In the genomic region with DNA sequence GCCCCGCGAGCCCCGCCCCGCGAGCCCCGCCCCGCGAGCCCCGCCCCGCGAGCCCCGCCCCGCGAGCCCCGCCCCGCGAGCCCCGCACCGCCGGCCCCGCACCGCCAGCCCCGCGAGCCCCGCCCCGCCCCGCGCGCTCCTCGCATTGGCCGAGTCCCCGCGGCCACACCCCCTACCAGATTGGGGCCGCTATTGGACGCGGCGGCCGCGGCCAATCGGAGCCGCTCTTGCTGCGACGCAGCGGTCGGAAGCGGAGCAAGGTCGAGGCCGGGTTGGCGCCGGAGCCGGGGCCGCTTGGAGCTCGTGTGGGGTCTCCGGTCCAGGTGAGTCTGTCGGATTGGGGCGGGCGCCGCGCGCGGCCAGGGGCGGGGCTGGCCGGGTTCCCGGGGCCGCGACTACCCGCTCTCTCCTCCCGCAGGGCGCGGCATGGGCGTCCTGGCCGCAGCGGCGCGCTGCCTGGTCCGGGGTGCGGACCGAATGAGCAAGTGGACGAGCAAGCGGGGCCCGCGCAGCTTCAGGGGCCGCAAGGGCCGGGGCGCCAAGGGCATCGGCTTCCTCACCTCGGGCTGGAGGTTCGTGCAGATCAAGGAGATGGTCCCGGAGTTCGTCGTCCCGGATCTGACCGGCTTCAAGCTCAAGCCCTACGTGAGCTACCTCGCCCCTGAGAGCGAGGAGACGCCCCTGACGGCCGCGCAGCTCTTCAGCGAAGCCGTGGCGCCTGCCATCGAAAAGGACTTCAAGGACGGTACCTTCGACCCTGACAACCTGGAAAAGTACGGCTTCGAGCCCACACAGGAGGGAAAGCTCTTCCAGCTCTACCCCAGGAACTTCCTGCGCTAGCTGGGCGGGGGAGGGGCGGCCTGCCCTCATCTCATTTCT, we compare ENCODE assay signal across 8 cellular contexts. TPM values are rescaled to one million over a fixed set of nuclear protein-coding genes. Genes with fewer than 3 reads are reported as not detected.
A peak's percentile ranks its signal among the peaks of the same experiment; 100 is the strongest.
DNase-seq lines count a peak whose midpoint lies in the region; ATAC-seq and TF ChIP-seq lines count a peak whose summit lies in the region.

TSS of gene MRPL41 (plus strand) at position 224 of the 879 bp plus-strand sequence. CDS start at position 427, 203 bp downstream.

- H3K27ac Mint-ChIP-seq in T-helper 1 cell treated with Interleukin-12 subunit alpha and Interleukin-12 subunit beta and Interleukin-4 antibody, amounts not matched to agents 30 μg/mL and 1 μg/mL, for 36 hours, result peak within 1 kb of the TSS; percentile 82
- peak within 1 kb of the TSS; percentile 87 for H3K27ac Mint-ChIP-seq in progenitor cell of endocrine pancreas

- 1 to 3% methylated on average over 59 to 100 of the region's 111 CpGs for WGBS in heart right ventricle, 2 donors

- intact Hi-C loops in heart right ventricle (cut with DNase I), result no loop called here
- intact Hi-C loops in upper lobe of right lung (cut with DNase I), result no loop called here

- H3K36me3 ChIP-seq in heart right ventricle (peaks cover 0 to 44% (median 10%) of the 10 kb centered on the region in 9 donors), upper lobe of right lung (peaks cover 22% of the 10 kb centered on the region)

- H3K4me3 ChIP-seq in heart right ventricle (peak within 1 kb of the TSS; percentile 54 to 96 (median 77)), upper lobe of right lung (peak within 1 kb of the TSS; percentile 79)

- ATAC-seq in HG02623 (IDR thresholded peaks at IDR 0.05; ENCODE audit: unreplicated experiment), result peak; percentile 76
- peak; percentile 63 to 89 (median 82) for ATAC-seq in heart right ventricle
- peak; percentile 91 for ATAC-seq in upper lobe of right lung

- TF ChIP-seq POLR2A in GM10847 (IDR thresholded peaks at IDR 0.05; ENCODE audit: extremely low read depth, insufficient read length), result peak; percentile 65

- peaks cover 0 to 39% (median 23%) of the 10 kb centered on the region in 9 donors for H3K4me1 ChIP-seq in heart right ventricle
- H3K4me1 ChIP-seq in upper lobe of right lung, result peaks cover 14% of the 10 kb centered on the region

- H3K4me1 Mint-ChIP-seq in T-helper 1 cell treated with Interleukin-12 subunit alpha and Interleukin-12 subunit beta and Interleukin-4 antibody, amounts not matched to agents 30 μg/mL and 1 μg/mL, for 36 hours (ENCODE audit: low read depth), result peaks cover 11% of the 10 kb centered on the region
- H3K4me1 Mint-ChIP-seq in progenitor cell of endocrine pancreas (ENCODE audit: low read depth), result peaks cover 8% of the 10 kb centered on the region

- no peaks in the 10 kb centered on the region for H3K9me3 ChIP-seq in heart right ventricle
- no peaks in the 10 kb centered on the region for H3K9me3 ChIP-seq in upper lobe of right lung

- peak; percentile 30 for DNase-seq in NCI-H1417 treated with DMSO at 0.1 percent for 48 hours (lab: John Stamatoyannopoulos, UW)
- DNase-seq in amniotic epithelial cell (ENCODE audit: low read depth), result peak; percentile 73
- peak; percentile 91 to 92 for DNase-seq in heart right ventricle
- peak; percentile 83 for DNase-seq in progenitor cell of endocrine pancreas (ENCODE audit: low spot score, unreplicated experiment)
- DNase-seq in upper lobe of right lung, result peak; percentile 95

- H3K27ac ChIP-seq in heart right ventricle, result peak within 1 kb of the TSS; percentile 65 to 98 (median 94)
- H3K27ac ChIP-seq in upper lobe of right lung, result peak within 1 kb of the TSS; percentile 81

- peak within 1 kb of the TSS; percentile 89 for H3K4me3 Mint-ChIP-seq in T-helper 1 cell treated with Interleukin-12 subunit alpha and Interleukin-12 subunit beta and Interleukin-4 antibody, amounts not matched to agents 30 μg/mL and 1 μg/mL, for 36 hours
- peak within 1 kb of the TSS; percentile 75 for H3K4me3 Mint-ChIP-seq in progenitor cell of endocrine pancreas (ENCODE audit: low read depth)

- TF ChIP-seq CTCF in heart right ventricle (IDR thresholded peaks at IDR 0.05) (peak in 1 of 9 donors; percentile 3), progenitor cell of endocrine pancreas (IDR thresholded peaks at IDR 0.05; ENCODE audit: unreplicated experiment) (no peak), upper lobe of right lung (IDR thresholded peaks at IDR 0.05) (no peak)

- no peaks in the 10 kb centered on the region for H3K27me3 ChIP-seq in heart right ventricle
- H3K27me3 ChIP-seq in upper lobe of right lung, result no peaks in the 10 kb centered on the region

- H3K9me3 Mint-ChIP-seq in T-helper 1 cell treated with Interleukin-12 subunit alpha and Interleukin-12 subunit beta and Interleukin-4 antibody, amounts not matched to agents 30 μg/mL and 1 μg/mL, for 36 hours, result no peaks in the 10 kb centered on the region
- H3K9me3 Mint-ChIP-seq in progenitor cell of endocrine pancreas (ENCODE audit: low read depth), result no peaks in the 10 kb centered on the region

- H3K27me3 Mint-ChIP-seq in T-helper 1 cell treated with Interleukin-12 subunit alpha and Interleukin-12 subunit beta and Interleukin-4 antibody, amounts not matched to agents 30 μg/mL and 1 μg/mL, for 36 hours (ENCODE audit: low read depth), result no peaks in the 10 kb centered on the region
- no peaks in the 10 kb centered on the region for H3K27me3 Mint-ChIP-seq in progenitor cell of endocrine pancreas

- peaks cover 17% of the 10 kb centered on the region for H3K36me3 Mint-ChIP-seq in T-helper 1 cell treated with Interleukin-12 subunit alpha and Interleukin-12 subunit beta and Interleukin-4 antibody, amounts not matched to agents 30 μg/mL and 1 μg/mL, for 36 hours (ENCODE audit: low read depth)
- H3K36me3 Mint-ChIP-seq in progenitor cell of endocrine pancreas (ENCODE audit: insufficient read depth), result peaks cover 12% of the 10 kb centered on the region

RNA-seq across cellular contexts. Expression of gene MRPL41, which starts in this region (rescaled TPM):
- total RNA-seq in heart right ventricle (100 to 1,000 TPM; 133 to 348 (median 203) TPM), progenitor cell of endocrine pancreas (27.9 and 30.2 TPM in 2 replicates), upper lobe of right lung (41.6 TPM)
- 1,000 to 10,000 TPM in 1 of 2 donors, 100 to 1,000 TPM in 1; 317 to 1,052 TPM for polyA plus RNA-seq in heart right ventricle

Comparison
In these comparisons a context has a peak if more than half of its experiments do, and no peak if none do; other contexts are left out.
1. Peak in every context shown above with its lines: DNase-seq, ATAC-seq, H3K4me3 ChIP-seq and H3K27ac ChIP-seq.
2. DNase-seq: peak in every context shown above with its lines; median percentile 95 in upper lobe of right lung; 92 in heart right ventricle; 83 in progenitor cell of endocrine pancreas; 73 in amniotic epithelial cell; 30 in NCI-H1417 treated with DMSO at 0.1 percent for 48 hours.